ENCODE assay signal across 28 cellular contexts in genomic region chr7:158563051-158563450, GRCh38. TPM values are rescaled to one million over a fixed set of nuclear protein-coding genes. Genes with fewer than 3 reads are reported as not detected.
DNase-seq lines count a peak whose midpoint lies in the region; ATAC-seq, FAIRE-seq and TF ChIP-seq lines count a peak whose summit lies in the region.
"Had no signal": no experiment of that assay in that cellular context is flagged by ENCODE, and none has a peak within 500 bp of the region (broad histone marks: within the 10 kb centered on the region; RNA-seq: fewer than 3 reads in every experiment).

No MANE protein-coding gene starts in this region.

- H3K27me3 ChIP-seq in K562 (ENCODE audit: control insufficient read depth in 2 of 2, insufficient read depth in 2 of 2, low read length in 2 of 2): peaks cover 67 to 79% of the 10 kb centered on the region in 2 experiments
- H3K27me3 ChIP-seq in neuronal stem cell (ENCODE audit: control insufficient read depth in 3 of 3, insufficient read depth in 3 of 3, low read depth in 1 of 3, low read length in 3 of 3): peaks cover 0 to 28% (median 0%) of the 10 kb centered on the region in 3 experiments
- H3K27me3 ChIP-seq in H7 (ENCODE audit: control insufficient read depth, insufficient read depth, low read length): no peaks in the 10 kb centered on the region
- H3K27me3 ChIP-seq: BE2C, BLaER1 had no signal

- ATAC-seq in K562: no peak
- ATAC-seq in activated T-helper 17 cell treated with anti-CD3 and anti-CD28 coated beads, Interleukin-2, amount 50 U/mL, for 72 hours (replicated peaks): no peak
- ATAC-seq: GM12878 had no signal

- H3K4ac ChIP-seq in neuronal stem cell (ENCODE audit: low read length): no peak overlapping the region

- H3K4me3 Mint-ChIP-seq in activated T-helper 17 cell treated with anti-CD3 and anti-CD28 coated beads, Interleukin-2, amount 50 U/mL, for 72 hours: no peak overlapping the region
- H3K4me3 Mint-ChIP-seq: CD14-positive monocyte; CD4-positive, alpha-beta memory T cell; CD4-positive, CD25-positive, alpha-beta regulatory T cell; CD8-positive, alpha-beta memory T cell had no signal

- intact Hi-C loops in K562 (cut with micrococcal nuclease): loop anchor here (5.0 kb wide), 1 partner anchor 1096 kb away; no protein-coding TSS in a partner anchor

- no peak overlapping the region for H3K4me2 ChIP-seq in K562 (ENCODE audit: insufficient read depth, low read length)
- no peak overlapping the region for H3K4me2 ChIP-seq in neuronal stem cell (ENCODE audit: insufficient read depth, low read length, poor library complexity, severe bottlenecking)
- H3K4me2 ChIP-seq: BLaER1 had no signal

- H3K79me2 ChIP-seq in K562 (ENCODE audit: control insufficient read depth, insufficient read depth, low read length): no peaks in the 10 kb centered on the region

- no peak overlapping the region for H3K14ac ChIP-seq in neuronal stem cell (ENCODE audit: low read length)

- H3K9me3 ChIP-seq in HEK293 (ENCODE audit: control insufficient read depth, insufficient read depth, low read depth, low read length) (no peaks in the 10 kb centered on the region), K562 (replicated peaks; ENCODE audit: control insufficient read depth, insufficient read depth, low read depth, low read length) (no peaks in the 10 kb centered on the region), neuronal stem cell (replicated peaks in 1 of 2; ENCODE audit: control insufficient read depth in 2 of 2, insufficient read depth in 1 of 2, low read depth in 1 of 2, low read length in 2 of 2) (no peaks in the 10 kb centered on the region)
- H3K9me3 ChIP-seq: BE2C, BLaER1 had no signal

- no peaks in the 10 kb centered on the region for H3K4me1 Mint-ChIP-seq in activated T-helper 17 cell treated with anti-CD3 and anti-CD28 coated beads, Interleukin-2, amount 50 U/mL, for 72 hours
- H3K4me1 Mint-ChIP-seq: CD14-positive monocyte; CD4-positive, alpha-beta memory T cell; CD4-positive, CD25-positive, alpha-beta regulatory T cell; CD8-positive, alpha-beta memory T cell had no signal

- H2AFZ ChIP-seq in K562 (ENCODE audit: low read depth, low read length) (no peak overlapping the region), neuronal stem cell (ENCODE audit: low read length) (no peak overlapping the region)

- no peak overlapping the region for H2BK120ac ChIP-seq in neuronal stem cell (ENCODE audit: low read depth, low read length)

- TF ChIP-seq CTCF in HEK293 (tag by site-specific recombination; IDR thresholded peaks at IDR 0.05) (no peak), K562 (IDR thresholded peaks at IDR 0.05 in 2 of 3, conservative IDR thresholded peaks at IDR 0.05 in 1 of 3; ENCODE audit: insufficient read depth in 2 of 3, low read depth in 1 of 3, low read length in 3 of 3) (no peak)

- H3K9ac ChIP-seq in K562 (ENCODE audit: insufficient read depth in 1 of 2, low read depth in 2 of 2, low read length in 2 of 2): no peak overlapping the region
- H3K9ac ChIP-seq in neuronal stem cell (ENCODE audit: low read depth, low read length, poor library complexity): no peak overlapping the region
- H3K9ac ChIP-seq: BLaER1 had no signal

- peak; percentile 40 for FAIRE-seq in K562 (lab: Jason Lieb, UNC)
- FAIRE-seq: A204.1, GM12878, GM12892, GM18507 had no signal

- no peaks in the 10 kb centered on the region; the same call in 1 of the 2 replicates for H4K20me1 ChIP-seq in K562 (replicated peaks; ENCODE audit: control insufficient read depth, insufficient read depth, low read length)
- H4K20me1 ChIP-seq: BLaER1 had no signal

- no peaks in the 10 kb centered on the region for H3K36me3 Mint-ChIP-seq in activated T-helper 17 cell treated with anti-CD3 and anti-CD28 coated beads, Interleukin-2, amount 50 U/mL, for 72 hours (ENCODE audit: low read depth)
- H3K36me3 Mint-ChIP-seq: CD14-positive monocyte; CD4-positive, alpha-beta memory T cell; CD4-positive, CD25-positive, alpha-beta regulatory T cell; CD8-positive, alpha-beta memory T cell had no signal

- H2BK12ac ChIP-seq in neuronal stem cell (ENCODE audit: low read length): no peak overlapping the region

- CTCF ChIA-PET in HEK293 (lab: Yijun Ruan, JAX): interaction anchor here (0.6 kb wide), 2 partner anchors 309 to 1278 kb away, joined by 3 read pairs; no protein-coding TSS in a partner anchor
- CTCF ChIA-PET in K562 (lab: Yijun Ruan, JAX; ENCODE audit: low intra/inter-chr PET ratio): no interaction called here

- in situ Hi-C loops in K562 (cut with MboI): no loop called here

- TF ChIP-seq RAD21 in K562 (CRISPR knock-in tag; conservative IDR thresholded peaks at IDR 0.05 in 1 of 2, IDR thresholded peaks at IDR 0.05 in 1 of 2): no peak

- no peak overlapping the region for H2AK5ac ChIP-seq in neuronal stem cell (ENCODE audit: low read depth, low read length)

- no peak for TF ChIP-seq EP300 in K562 (IDR thresholded peaks at IDR 0.05; ENCODE audit: low read length)

- H3K4me1 ChIP-seq in HEK293 (ENCODE audit: control insufficient read depth, insufficient read depth, low read length) (no peaks in the 10 kb centered on the region), K562 (replicated peaks in 1 of 2; ENCODE audit: control insufficient read depth in 2 of 2, insufficient read depth in 2 of 2, low read length in 2 of 2) (no peaks in the 10 kb centered on the region), neuronal stem cell (ENCODE audit: control insufficient read depth in 2 of 2, insufficient read depth in 1 of 2, low read depth in 1 of 2, low read length in 2 of 2) (peaks cover 0 to 3% of the 10 kb centered on the region in 2 donors)
- H3K4me1 ChIP-seq: BE2C, BLaER1 had no signal

- H3K36me3 ChIP-seq in HEK293 (ENCODE audit: control insufficient read depth in 2 of 2, insufficient read depth in 1 of 2, low read length in 2 of 2): no peaks in the 10 kb centered on the region
- H3K36me3 ChIP-seq in K562 (ENCODE audit: control insufficient read depth, insufficient read depth, low read length): no peaks in the 10 kb centered on the region
- no peaks in the 10 kb centered on the region for H3K36me3 ChIP-seq in neuronal stem cell (replicated peaks in 1 of 2; ENCODE audit: control insufficient read depth in 2 of 2, insufficient read depth in 2 of 2, low read length in 2 of 2)
- H3K36me3 ChIP-seq in H7 (replicated peaks; ENCODE audit: control insufficient read depth, insufficient read depth, low read length): no peaks in the 10 kb centered on the region
- H3K36me3 ChIP-seq: BE2C, BLaER1 had no signal

- no peaks in the 10 kb centered on the region for H3K79me1 ChIP-seq in neuronal stem cell (ENCODE audit: low read depth, low read length)

- H3K4me3 ChIP-seq in HEK293 (ENCODE audit: low read depth, low read length) (no peak overlapping the region), K562 (no peak overlapping the region), neuronal stem cell (ENCODE audit: low read length in 2 of 2) (no peak overlapping the region), H7 (ENCODE audit: insufficient read depth, low read depth, low read length) (no peak overlapping the region)
- H3K4me3 ChIP-seq: BLaER1, GM12878 had no signal

- whole genome bisulfite sequencing in K562 (ENCODE audit: insufficient coverage, low coverage, missing lambda C conversion rate): 0% methylated on average over 13 of the region's 13 CpGs
- WGBS in neuronal stem cell (ENCODE audit: extremely low coverage in 2 of 2, insufficient read length in 2 of 2, insufficient replicate concordance in 1 of 2), 2 donors: no CpG with 5 or more reads among the region's 13 CpGs

- no peak for TF ChIP-seq POLR2A in K562 (conservative IDR thresholded peaks at IDR 0.05)

- H3K27ac Mint-ChIP-seq in activated T-helper 17 cell treated with anti-CD3 and anti-CD28 coated beads, Interleukin-2, amount 50 U/mL, for 72 hours: no peak overlapping the region
- H3K27ac Mint-ChIP-seq: CD14-positive monocyte; CD4-positive, alpha-beta memory T cell; CD4-positive, CD25-positive, alpha-beta regulatory T cell; CD8-positive, alpha-beta memory T cell had no signal

- peaks cover 22% of the 10 kb centered on the region for H3K27me3 Mint-ChIP-seq in activated T-helper 17 cell treated with anti-CD3 and anti-CD28 coated beads, Interleukin-2, amount 50 U/mL, for 72 hours

- H3K27ac ChIP-seq in HEK293 (ENCODE audit: extremely low read depth, low read depth, low read length) (no peak overlapping the region), K562 (ENCODE audit: extremely low read depth, low read depth, low read length) (no peak overlapping the region), neuronal stem cell (replicated peaks; ENCODE audit: low read length) (no peak overlapping the region)
- H3K27ac ChIP-seq: BLaER1 had no signal

- no peak overlapping the region for H4K91ac ChIP-seq in neuronal stem cell (ENCODE audit: low read depth, low read length, poor library complexity)

- no TSS peak for BruUV-seq in K562 (replicated peaks; lab: Mats Ljungman, UMichigan)

- DNase-seq in K562 (ENCODE audit: extremely low read depth in 1 of 4, low spot score in 3 of 4) (no peak), neuronal stem cell (ENCODE audit: low spot score) (no peak), H7 (no peak), Kasumi-1 (lab: John Stamatoyannopoulos, UW) (no peak), NCI-H2227 (lab: John Stamatoyannopoulos, UW; ENCODE audit: unreplicated experiment) (no peak)
- DNase-seq: 8988T; ACHN; BE2C; C1 segment of cervical spinal cord; CD4-positive, alpha-beta memory T cell; CD4-positive, CD25-positive, alpha-beta regulatory T cell; CD8-positive, alpha-beta memory T cell; COR-L47; DMS 273 treated with DMSO at 0.1 percent for 48 hours; DMS153; DMS53; DND-41; EL; GDM1 had no signal

- POLR2A ChIA-PET in HEK293 (lab: Yijun Ruan, JAX) (no interaction called here), K562 (lab: Yijun Ruan, JAX) (interaction anchor here (0.5 to 1.9 kb wide), 2 partner anchors 18 to 368 kb away, joined by 3 to 8 read pairs; no protein-coding TSS in a partner anchor)

- peak overlapping the region; percentile 9 for H3K23ac ChIP-seq in neuronal stem cell (ENCODE audit: low read depth, low read length, poor library complexity)

- no peak overlapping the region for H2BK5ac ChIP-seq in neuronal stem cell (ENCODE audit: low read length)

- H2BK15ac ChIP-seq in neuronal stem cell (ENCODE audit: low read length): no peak overlapping the region

- no peaks in the 10 kb centered on the region for H3K9me1 ChIP-seq in K562 (ENCODE audit: control insufficient read depth, insufficient read depth, low read length)

- no peak overlapping the region for H4K8ac ChIP-seq in neuronal stem cell (ENCODE audit: low read depth, low read length)

- H3K18ac ChIP-seq in neuronal stem cell (ENCODE audit: low read length): no peak overlapping the region

- no peaks in the 10 kb centered on the region for H3K9me3 Mint-ChIP-seq in activated T-helper 17 cell treated with anti-CD3 and anti-CD28 coated beads, Interleukin-2, amount 50 U/mL, for 72 hours
- H3K9me3 Mint-ChIP-seq: CD4-positive, alpha-beta memory T cell; CD4-positive, CD25-positive, alpha-beta regulatory T cell; CD8-positive, alpha-beta memory T cell had no signal

RNA-seq across cellular contexts. Expression of gene PTPRN2, which starts 24.6 kb away (rescaled TPM):
- total RNA-seq in K562 (2011; cell fraction: chromatin; rRNA removed; ENCODE audit: low replicate concordance): not detected in 2 replicates
- not detected in 2 replicates for total RNA-seq in K562 (2011; cell fraction: nucleolus; rRNA removed)
- not detected in 2 replicates for total RNA-seq in K562 (2011; cell fraction: nucleoplasm; rRNA removed)
- total RNA-seq in K562 (2014; rRNA removed): not detected in 2 replicates
- not detected in 2 replicates for total RNA-seq in K562 (2014; rRNA removed; fragmentation: Illumina TruSeq; extraction: Trizol)
- total RNA-seq in K562 (2015; rRNA removed; fragmentation: Illumina TruSeq; extraction: Trizol): not detected in 2 replicates
- 0.09 TPM in 1 of 2 replicates, not detected in the other for total RNA-seq in K562 (2021)
- polyA plus RNA-seq in K562 (2011; rRNA removed): not detected in 2 replicates
- polyA plus RNA-seq in K562 (2011; cell fraction: cytosol; rRNA removed): not detected in 2 replicates
- not detected in 2 replicates for polyA plus RNA-seq in K562 (2011; cell fraction: nucleus; rRNA removed)
- polyA plus RNA-seq in K562 (2012): 0.04 TPM in 1 of 2 replicates, not detected in the other
- polyA plus RNA-seq in K562 (2014; fragmentation: Illumina TruSeq; extraction: Trizol): not detected in 2 replicates
- not detected for polyA plus RNA-seq in K562 (2014; fragmentation: Nextera tagmentation; extraction: Ambion mirVana)
- polyA plus RNA-seq in K562 (2014; rRNA removed): not detected in 2 replicates
- polyA minus RNA-seq in K562 (2011; rRNA and poly(A)+ RNA removed): not detected in 2 replicates
- 0.73 TPM in 1 of 2 replicates, not detected in the other for polyA minus RNA-seq in K562 (2011; cell fraction: cytosol; rRNA and poly(A)+ RNA removed)
- not detected in 2 replicates for polyA minus RNA-seq in K562 (2011; cell fraction: nucleus; rRNA and poly(A)+ RNA removed)
- polyA plus RNA-seq in neuronal stem cell (2013, experiment 1 of 2): 19.0 TPM
- 20.3 TPM for polyA plus RNA-seq in neuronal stem cell (2013, experiment 2 of 2)
- 1 to 10 TPM in 1 of 2 donors, under 1 TPM in 1; 0.48 to 1.4 TPM for total RNA-seq in activated T-helper 17 cell treated with anti-CD3 and anti-CD28 coated beads, Interleukin-2, amount 50 U/mL, for 72 hours
- 0.70 and 0.80 TPM in 2 replicates for total RNA-seq in H7 (2014; rRNA removed; shearing (Covaris generic))
- total RNA-seq: G401, GM12878 had no signal

Comparison
In these comparisons a context has a peak if more than half of its experiments do, and no peak if none do; other contexts are left out.
1. Of the 44 proteins assayed by ChIP-seq in both K562 and HEK293: peak only in K562: none; only in HEK293: REST; in both: none; in neither: 43.